In the genomic region with DNA sequence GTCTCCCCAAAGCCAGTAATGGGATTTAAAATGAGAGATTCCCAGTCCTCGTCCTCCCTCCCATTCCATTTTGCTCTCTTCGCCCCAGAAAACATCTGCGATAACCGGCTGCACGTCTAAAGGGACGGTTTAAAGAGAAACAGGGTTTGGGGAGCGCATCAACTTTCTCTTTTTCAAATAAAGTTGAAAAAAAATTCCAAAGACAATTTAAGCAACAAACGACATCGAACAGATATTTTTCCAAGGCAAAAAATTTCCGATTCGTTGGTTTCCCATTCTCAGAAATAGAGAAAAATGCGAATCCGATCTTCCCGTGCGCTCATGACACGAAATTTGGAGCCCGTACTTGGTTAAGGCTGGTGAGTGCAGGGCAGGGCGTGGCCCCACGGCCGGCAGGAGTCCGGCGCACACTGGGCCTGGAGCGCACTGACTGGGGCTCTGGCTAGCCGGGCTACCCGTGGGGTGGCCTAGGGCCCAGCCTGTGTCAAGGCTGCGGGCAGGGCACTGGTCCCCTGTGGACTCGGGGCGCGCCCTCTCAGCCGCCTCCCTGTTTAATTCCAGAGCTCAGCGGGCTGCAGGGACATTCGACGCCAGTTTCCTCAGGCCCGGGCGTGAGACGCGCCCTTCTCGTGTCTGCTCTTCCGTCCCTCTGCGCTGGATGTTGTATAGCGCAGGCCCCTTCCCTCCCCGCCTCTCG, we compare ENCODE assay signal across 10 cellular contexts. TPM values are rescaled to one million over a fixed set of nuclear protein-coding genes. Genes with fewer than 3 reads are reported as not detected.
A peak's percentile ranks its signal among the peaks of the same experiment; 100 is the strongest.
DNase-seq lines count a peak whose midpoint lies in the region; ATAC-seq, FAIRE-seq and TF ChIP-seq lines count a peak whose summit lies in the region.
"Had no signal": no experiment of that assay in that cellular context is flagged by ENCODE, and none has a peak within 500 bp of the region (broad histone marks: within the 10 kb centered on the region; RNA-seq: fewer than 3 reads in every experiment).

No MANE protein-coding gene starts in this region.

- no TSS peak for BruUV-seq in Panc1 (replicated peaks; lab: Mats Ljungman, UMichigan)

- H2AK5ac ChIP-seq in mesenchymal stem cell (ENCODE audit: low read length, severe bottlenecking): no peak overlapping the region

- H3K4ac ChIP-seq in mesenchymal stem cell (ENCODE audit: low read depth in 1 of 2, low read length in 2 of 2): peak overlapping the region; percentile 71 to 72

- H3K9me3 ChIP-seq in Panc1 (ENCODE audit: control insufficient read depth, insufficient read depth, low read depth, low read length) (no peaks in the 10 kb centered on the region), esophagus (ENCODE audit: control insufficient read depth in 2 of 2, insufficient read depth in 1 of 2, low read depth in 1 of 2, low read length in 1 of 2) (peaks cover 0 to 4% of the 10 kb centered on the region in 2 donors), mesenchymal stem cell (ENCODE audit: control insufficient read depth, low read length) (no peaks in the 10 kb centered on the region), small intestine (ENCODE audit: control insufficient read depth, low read depth) (no peaks in the 10 kb centered on the region)

- H3K23ac ChIP-seq in mesenchymal stem cell (ENCODE audit: low read length in 2 of 2): peak overlapping the region in 1 of 2 experiments; percentile 51

- H3K4me1 ChIP-seq in Panc1 (ENCODE audit: control insufficient read depth, insufficient read depth, low read length) (peaks cover 4% of the 10 kb centered on the region; the same call in 1 of the 2 replicates), esophagus (ENCODE audit: control insufficient read depth in 2 of 2, insufficient read depth in 2 of 2, low read length in 1 of 2) (peaks cover 7 to 17% of the 10 kb centered on the region in 2 donors), mesenchymal stem cell (ENCODE audit: control insufficient read depth, insufficient read depth, low read depth, low read length) (peaks cover 46% of the 10 kb centered on the region), small intestine (ENCODE audit: control insufficient read depth in 2 of 2, insufficient read depth in 1 of 2, low read depth in 1 of 2, low read length in 1 of 2) (peaks cover 0 to 6% of the 10 kb centered on the region in 2 donors)

- WGBS in esophagus, 2 donors: 10 to 17% methylated on average over 42 to 43 of the region's 43 CpGs
- 5% methylated on average over 42 of the region's 43 CpGs for WGBS in mesenchymal stem cell
- 3 to 10% (median 7%) methylated on average over 42 to 43 of the region's 43 CpGs for WGBS in small intestine, 3 donors

- CTCF ChIA-PET in Panc1 (lab: Charles Lee): no interaction called here

- POLR2A ChIA-PET in Panc1 (lab: Charles Lee): no interaction called here

- in situ Hi-C loops in Panc1 (cut with HindIII; ENCODE audit: low pct_unique_long_range_greater_than_20kb, low sequenced_read_pairs): no loop called here

- H2BK5ac ChIP-seq in mesenchymal stem cell (ENCODE audit: low read depth, low read length, poor library complexity, severe bottlenecking): no peak overlapping the region

- no peaks in the 10 kb centered on the region for H3K79me1 ChIP-seq in mesenchymal stem cell (replicated peaks; ENCODE audit: low read length, poor library complexity, severe bottlenecking)

- intact Hi-C loops in Panc1 (cut with micrococcal nuclease; ENCODE audit: unreplicated experiment): loop anchor here (10.0 kb wide), 1 partner anchor 129 kb away; no protein-coding TSS in a partner anchor

- DNase-seq in Panc1 (ENCODE audit: low read depth, low spot score): no peak
- DNase-seq in mesenchymal stem cell: peak; percentile 34
- DNase-seq in substantia nigra (lab: John Stamatoyannopoulos, UW): no peak
- no peak for DNase-seq in small intestine
- no peak for DNase-seq in T-helper 1 cell
- DNase-seq: cortex of kidney, NCI-H446 treated with DMSO at 0.1 percent for 48 hours had no signal

- H3K18ac ChIP-seq in mesenchymal stem cell (ENCODE audit: low read depth in 1 of 2, low read length in 2 of 2): peak overlapping the region; percentile 65 to 86

- peak overlapping the region; percentile 19 for H4K8ac ChIP-seq in mesenchymal stem cell (ENCODE audit: low read length)

- H3K4me3 ChIP-seq in Panc1 (ENCODE audit: low read depth in 2 of 2, low read length in 2 of 2): peak overlapping the region in 1 of 2 experiments; percentile 51; a peak in 2 of 4 replicates
- peak overlapping the region; percentile 27 for H3K4me3 ChIP-seq in esophagus (ENCODE audit: low read depth in 1 of 2, low read length in 2 of 2)
- peak overlapping the region; percentile 10 to 33 for H3K4me3 ChIP-seq in mesenchymal stem cell (ENCODE audit: insufficient read depth in 1 of 2, low read depth in 1 of 2, low read length in 2 of 2)
- H3K4me3 ChIP-seq in small intestine (ENCODE audit: low read depth in 1 of 2, low read length in 2 of 2): no peak overlapping the region

- H3K27me3 ChIP-seq in Panc1 (ENCODE audit: control insufficient read depth, insufficient read depth, low read length) (no peaks in the 10 kb centered on the region), esophagus (ENCODE audit: control insufficient read depth in 1 of 2, insufficient read depth in 2 of 2, low read length in 2 of 2) (peaks cover 0 to 11% of the 10 kb centered on the region in 2 donors), mesenchymal stem cell (ENCODE audit: control insufficient read depth in 1 of 2, insufficient read depth in 1 of 2, low read length in 2 of 2) (peaks cover 0 to 57% of the 10 kb centered on the region in 2 experiments), small intestine (ENCODE audit: control insufficient read depth in 2 of 2, insufficient read depth in 2 of 2, low read length in 2 of 2) (peaks cover 11 to 25% of the 10 kb centered on the region in 2 donors)

- peak overlapping the region; percentile 55 for H2AFZ ChIP-seq in mesenchymal stem cell (ENCODE audit: low read depth, low read length)

- H3K4me2 ChIP-seq in mesenchymal stem cell (ENCODE audit: low read length, poor library complexity, severe bottlenecking): peak overlapping the region; percentile 60

- H3K27ac ChIP-seq in Panc1 (ENCODE audit: low read length) (no peak overlapping the region), esophagus (ENCODE audit: low read depth in 2 of 2, low read length in 1 of 2) (no peak overlapping the region), mesenchymal stem cell (ENCODE audit: low read length, poor library complexity, severe bottlenecking) (no peak overlapping the region), substantia nigra (ENCODE audit: low read depth, low read length, poor library complexity, severe bottlenecking) (peak overlapping the region; percentile 61), small intestine (ENCODE audit: low read depth in 1 of 2, low read length in 1 of 2) (peak overlapping the region in 1 of 2 donors; percentile 26)

- TF ChIP-seq CTCF in Panc1 (IDR thresholded peaks at IDR 0.05): no peak

- H2BK120ac ChIP-seq in mesenchymal stem cell (ENCODE audit: low read depth, low read length): peak overlapping the region; percentile 83

- H3K36me3 ChIP-seq in Panc1 (ENCODE audit: control insufficient read depth, insufficient read depth, low read length) (no peaks in the 10 kb centered on the region), esophagus (ENCODE audit: control insufficient read depth in 2 of 2, insufficient read depth in 2 of 2, low read length in 1 of 2) (no peaks in the 10 kb centered on the region), mesenchymal stem cell (ENCODE audit: control insufficient read depth in 1 of 2, insufficient read depth in 2 of 2, low read depth in 1 of 2, low read length in 2 of 2) (no peaks in the 10 kb centered on the region), small intestine (ENCODE audit: control insufficient read depth in 2 of 2, insufficient read depth in 2 of 2, low read length in 2 of 2) (no peaks in the 10 kb centered on the region)

- H3K9ac ChIP-seq in mesenchymal stem cell (ENCODE audit: low read length): peak overlapping the region; percentile 81

- no peak for FAIRE-seq in small intestine (lab: Jason Lieb, UNC)

- H2BK12ac ChIP-seq in mesenchymal stem cell (ENCODE audit: low read length in 2 of 2): peak overlapping the region in 1 of 2 experiments; percentile 90

- H4K91ac ChIP-seq in mesenchymal stem cell (ENCODE audit: low read length): peak overlapping the region; percentile 83

- ATAC-seq in Panc1 (0 out of 2 replicates have a peak, but pooled peaks have one; percentile 46), HG03196 (IDR thresholded peaks at IDR 0.05; ENCODE audit: unreplicated experiment) (no peak), GM21367 (IDR thresholded peaks at IDR 0.05; ENCODE audit: unreplicated experiment) (no peak)

- peak overlapping the region in 1 of 2 experiments; percentile 7 for H3K14ac ChIP-seq in mesenchymal stem cell (ENCODE audit: low read length in 2 of 2)

- no peak overlapping the region for H2BK15ac ChIP-seq in mesenchymal stem cell (ENCODE audit: low read depth, poor library complexity, severe bottlenecking)

RNA-seq across cellular contexts. Expression of gene ZFHX3, which starts 17.8 kb away (rescaled TPM):
- total RNA-seq in Panc1 (2021; ENCODE audit: unreplicated experiment): 7.1 TPM
- 3.0 TPM for polyA plus RNA-seq in Panc1 (2012; ENCODE audit: insufficient read length)
- polyA plus RNA-seq in esophagus: 1 to 10 TPM in 1 of 2 donors, under 1 TPM in 1; 0.62 to 1.1 TPM
- polyA plus RNA-seq in mesenchymal stem cell (2013, experiment 1 of 2): 5.1 TPM
- 4.5 TPM for polyA plus RNA-seq in mesenchymal stem cell (2013, experiment 2 of 2)
- polyA plus RNA-seq in small intestine: 1 to 10 TPM in 1 of 3 donors, under 1 TPM in 2; 0.45 to 4.9 (median 0.54) TPM

Comparison
In these comparisons a context has a peak if more than half of its experiments do, and no peak if none do; other contexts are left out.
1. H3K4me3 ChIP-seq: peak in esophagus (2 of 2) and mesenchymal stem cell (2 of 2); none in small intestine (0 of 2).